In the genomic region with DNA sequence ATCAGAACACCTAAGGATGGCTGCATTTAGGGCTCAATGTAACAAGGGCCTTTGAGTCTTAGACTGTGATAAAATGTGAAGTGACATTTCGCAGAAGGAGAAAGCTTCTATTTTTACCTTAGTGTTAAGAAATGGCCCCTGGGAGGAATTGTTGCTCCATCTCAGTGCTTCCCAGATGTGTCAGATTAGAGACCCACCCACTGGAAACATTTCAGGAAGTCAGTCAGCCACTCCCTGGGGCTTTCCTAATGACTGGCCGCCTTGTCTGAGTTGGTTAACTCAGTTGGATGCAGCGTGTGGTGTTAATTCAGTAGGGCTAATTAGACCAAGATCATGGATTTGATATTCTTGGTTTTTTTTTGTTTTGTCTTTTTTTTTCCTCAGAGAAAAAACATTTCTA, we compare ENCODE assay signal across 16 cellular contexts.
DNase-seq lines count a peak whose midpoint lies in the region; ATAC-seq, FAIRE-seq and TF ChIP-seq lines count a peak whose summit lies in the region.
"Had no signal": no experiment of that assay in that cellular context is flagged by ENCODE, and none has a peak within 500 bp of the region (broad histone marks: within the 10 kb centered on the region; RNA-seq: fewer than 3 reads in every experiment).

No MANE protein-coding gene starts in this region.

- H3K4me1 ChIP-seq in astrocyte (ENCODE audit: insufficient read depth, low read length): no peaks in the 10 kb centered on the region
- H3K4me1 ChIP-seq: HAP-1 had no signal

- no peak overlapping the region for H3K4me2 ChIP-seq in astrocyte (ENCODE audit: low read length)

- no peaks in the 10 kb centered on the region for H3K36me3 ChIP-seq in astrocyte (ENCODE audit: insufficient read depth, low read length)
- H3K36me3 ChIP-seq: HAP-1 had no signal

- H3K27me3 ChIP-seq in astrocyte (ENCODE audit: insufficient read depth, low read length): no peaks in the 10 kb centered on the region

- intact Hi-C loops in left cardiac atrium (cut with DNase I) (no loop called here), sciatic nerve (cut with DNase I) (no loop called here), left colon (cut with DNase I, micrococcal nuclease) (no loop called here)

- no peaks in the 10 kb centered on the region for H3K9me3 ChIP-seq in astrocyte (ENCODE audit: insufficient read depth, low read depth, low read length)
- H3K9me3 ChIP-seq: HAP-1 had no signal

- TF ChIP-seq CTCF in astrocyte (IDR thresholded peaks at IDR 0.05; ENCODE audit: insufficient read depth, low read depth, low read length): no peak

- H3K4me1 Mint-ChIP-seq in astrocyte (ENCODE audit: low read depth, unreplicated experiment): peaks cover 16% of the 10 kb centered on the region

- peak; percentile 31 for DNase-seq in astrocyte (ENCODE audit: low read depth)
- DNase-seq in left cardiac atrium: peak; percentile 35
- DNase-seq in sciatic nerve (ENCODE audit: low spot score): peak; percentile 63
- no peak for DNase-seq in HT-29 (ENCODE audit: low spot score)
- DNase-seq in dermis blood vessel endothelial cell: no peak
- no peak for DNase-seq in left colon
- DNase-seq in nucleus accumbens (lab: John Stamatoyannopoulos, UW): no peak
- DNase-seq: activated naive CD4-positive, alpha-beta T cell; DMS79 treated with DMSO at 0.1 percent for 48 hours; IMR-90; NCI-H2081 treated with DMSO at 0.1 percent for 48 hours; T1000 had no signal

- no peaks in the 10 kb centered on the region for H3K27me3 Mint-ChIP-seq in astrocyte (ENCODE audit: low read depth, unreplicated experiment)
- H3K27me3 Mint-ChIP-seq: dendritic cell treated with granulocyte-macrophage colony-stimulating factor and Interleukin-4, amounts not matched to agents 40 ng/mL and 50 ng/mL, for 4 days had no signal

- H3K4me3 Mint-ChIP-seq in astrocyte (ENCODE audit: unreplicated experiment): no peak overlapping the region
- H3K4me3 Mint-ChIP-seq: dendritic cell treated with granulocyte-macrophage colony-stimulating factor and Interleukin-4, amounts not matched to agents 40 ng/mL and 50 ng/mL, for 4 days had no signal

- H3K9me3 Mint-ChIP-seq in astrocyte (ENCODE audit: unreplicated experiment): peaks cover 2% of the 10 kb centered on the region

- no peaks in the 10 kb centered on the region for H3K79me2 ChIP-seq in astrocyte (ENCODE audit: insufficient read depth, low read length)

- no peak overlapping the region for H3K4me3 ChIP-seq in astrocyte (ENCODE audit: insufficient read depth, low read depth, low read length)
- H3K4me3 ChIP-seq: HAP-1, skin epidermis had no signal

- H3K27ac ChIP-seq in astrocyte (ENCODE audit: low read depth, low read length): no peak overlapping the region

- no peak for TF ChIP-seq RAD21 in Ishikawa (IDR thresholded peaks at IDR 0.05; ENCODE audit: low read depth)

- ATAC-seq in left cardiac atrium (peak; percentile 19 to 92), sciatic nerve (peak; percentile 94), left colon (no peak)

- H2AFZ ChIP-seq in astrocyte (ENCODE audit: low read depth, low read length): no peak overlapping the region

- no peak for FAIRE-seq in astrocyte (lab: Jason Lieb, UNC)

- H3K9ac ChIP-seq in astrocyte (ENCODE audit: low read length): no peak overlapping the region

- peak; percentile 60 for TF ChIP-seq EP300 in Ishikawa (IDR thresholded peaks at IDR 0.05; ENCODE audit: borderline replicate concordance)

- H3K27ac Mint-ChIP-seq in astrocyte (ENCODE audit: unreplicated experiment): peak overlapping the region; percentile 9
- H3K27ac Mint-ChIP-seq: dendritic cell treated with granulocyte-macrophage colony-stimulating factor and Interleukin-4, amounts not matched to agents 40 ng/mL and 50 ng/mL, for 4 days had no signal

- H4K20me1 ChIP-seq in astrocyte (ENCODE audit: insufficient read depth, low read length): no peaks in the 10 kb centered on the region

- H3K36me3 Mint-ChIP-seq in astrocyte (ENCODE audit: low read depth, unreplicated experiment): no peaks in the 10 kb centered on the region

TF ChIP-seq in Ishikawa, 13 proteins besides CTCF, POLR2A, EP300 and RAD21:
- TF ChIP-seq USF1 (IDR thresholded peaks at IDR 0.05): no peak
- TF ChIP-seq, protein P1, sequence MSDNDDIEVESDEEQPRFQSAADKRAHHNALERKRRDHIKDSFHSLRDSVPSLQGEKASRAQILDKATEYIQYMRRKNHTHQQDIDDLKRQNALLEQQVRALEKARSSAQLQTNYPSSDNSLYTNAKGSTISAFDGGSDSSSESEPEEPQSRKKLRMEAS (IDR thresholded peaks at IDR 0.05): no peak
- no peak for TF ChIP-seq YY1 (IDR thresholded peaks at IDR 0.05; ENCODE audit: low read depth)
- TF ChIP-seq TCF12 (IDR thresholded peaks at IDR 0.05; ENCODE audit: low read depth): peak; percentile 48; the same call in 1 of the 2 replicates
- 0 out of 2 replicates have a peak, but pooled peaks have one; percentile 26 for TF ChIP-seq FOXM1 (IDR thresholded peaks at IDR 0.05; ENCODE audit: borderline replicate concordance, low read depth)
- no peak for TF ChIP-seq CREB1 (IDR thresholded peaks at IDR 0.05; ENCODE audit: low read depth)
- TF ChIP-seq CEBPB (IDR thresholded peaks at IDR 0.05): no peak

Comparison
In these comparisons a context has a peak if more than half of its experiments do, and no peak if none do; other contexts are left out.
1. DNase-seq: peak in astrocyte (single experiment), left cardiac atrium (single experiment) and sciatic nerve (single experiment); none in HT-29 (single experiment), dermis blood vessel endothelial cell (single experiment), left colon (0 of 2) and nucleus accumbens (0 of 56).